In the genomic region with DNA sequence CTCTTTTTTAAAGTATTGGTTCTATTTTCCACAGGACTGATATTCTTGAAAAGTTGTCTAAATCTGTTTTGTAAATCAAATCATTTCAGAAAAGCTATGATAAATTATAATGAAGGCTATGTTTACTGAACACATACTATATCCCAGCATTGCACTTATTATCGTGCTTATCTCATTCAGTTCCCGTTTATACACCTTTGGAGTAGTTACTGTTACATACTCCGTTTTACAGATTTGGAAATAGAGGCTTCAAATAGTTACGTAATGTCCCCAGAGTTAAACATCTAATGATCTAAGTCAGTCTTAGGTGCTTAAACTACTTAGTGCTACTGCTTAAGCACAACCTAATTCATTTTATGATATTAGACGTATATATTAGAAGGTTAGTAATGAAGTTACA, we compare ENCODE assay signal across 1 cellular context.
TF ChIP-seq lines count a peak whose summit lies in the region.

No MANE protein-coding gene starts in this region.

TF ChIP-seq in K562, 482 proteins besides CTCF, POLR2A, EP300 and RAD21 (continued from another document):
- TF ChIP-seq CHD7 (IDR thresholded peaks at IDR 0.05; ENCODE audit: low read depth, low read length) (no peak), MAZ (CRISPR knock-in tag; conservative IDR thresholded peaks at IDR 0.05 in 1 of 2, IDR thresholded peaks at IDR 0.05 in 1 of 2) (0 out of 4 replicates have a peak, but pooled peaks of 1 of the 2 experiments have one; percentile 33), XRCC3 (IDR thresholded peaks at IDR 0.05) (0 out of 2 replicates have a peak, but pooled peaks have one; percentile 50), OTX1 (CRISPR knock-in tag; IDR thresholded peaks at IDR 0.05) (no peak), FOXK2 (conservative IDR thresholded peaks at IDR 0.05 in 1 of 2, IDR thresholded peaks at IDR 0.05 in 1 of 2; ENCODE audit: low read depth in 2 of 2) (no peak), KDM4B (IDR thresholded peaks at IDR 0.05; ENCODE audit: borderline replicate concordance in 2 of 2, low read depth in 1 of 2) (peak in 1 of 2 experiments; percentile 84; a peak in 1 of 4 replicates), CSDE1 (IDR thresholded peaks at IDR 0.05) (0 out of 4 replicates have a peak, but pooled peaks of 1 of the 2 experiments have one; percentile 20), NCOA2 (IDR thresholded peaks at IDR 0.05; ENCODE audit: partially characterized antibody in 2 of 2) (peak in 1 of 2 experiments; percentile 34), MTA2 (IDR thresholded peaks at IDR 0.05; ENCODE audit: low read depth) (0 out of 2 replicates have a peak, but pooled peaks have one; percentile 10), STAT5B (CRISPR knock-in tag; IDR thresholded peaks at IDR 0.05) (no peak), CREB3L1 (IDR thresholded peaks at IDR 0.05; ENCODE audit: borderline replicate concordance, low read depth) (0 out of 2 replicates have a peak, but pooled peaks have one; percentile 16), CEBPG (CRISPR knock-in tag; IDR thresholded peaks at IDR 0.05) (no peak), CEBPG (tag; conservative IDR thresholded peaks at IDR 0.05 in 1 of 2, IDR thresholded peaks at IDR 0.05 in 1 of 2) (peak; percentile 38), EP400 (IDR thresholded peaks at IDR 0.05) (no peak), KDM1A (IDR thresholded peaks at IDR 0.05) (peak in 1 of 2 experiments; percentile 4; a peak in 1 of 4 replicates), ZBTB43 (CRISPR knock-in tag; IDR thresholded peaks at IDR 0.05) (peak; percentile 64), CEBPB (tag; IDR thresholded peaks at IDR 0.05) (peak; percentile 80), ZKSCAN1 (IDR thresholded peaks at IDR 0.05; ENCODE audit: low read depth, low read length) (no peak), SNIP1 (IDR thresholded peaks at IDR 0.05; ENCODE audit: low read depth) (no peak)
- TF ChIP-seq, protein P1, sequence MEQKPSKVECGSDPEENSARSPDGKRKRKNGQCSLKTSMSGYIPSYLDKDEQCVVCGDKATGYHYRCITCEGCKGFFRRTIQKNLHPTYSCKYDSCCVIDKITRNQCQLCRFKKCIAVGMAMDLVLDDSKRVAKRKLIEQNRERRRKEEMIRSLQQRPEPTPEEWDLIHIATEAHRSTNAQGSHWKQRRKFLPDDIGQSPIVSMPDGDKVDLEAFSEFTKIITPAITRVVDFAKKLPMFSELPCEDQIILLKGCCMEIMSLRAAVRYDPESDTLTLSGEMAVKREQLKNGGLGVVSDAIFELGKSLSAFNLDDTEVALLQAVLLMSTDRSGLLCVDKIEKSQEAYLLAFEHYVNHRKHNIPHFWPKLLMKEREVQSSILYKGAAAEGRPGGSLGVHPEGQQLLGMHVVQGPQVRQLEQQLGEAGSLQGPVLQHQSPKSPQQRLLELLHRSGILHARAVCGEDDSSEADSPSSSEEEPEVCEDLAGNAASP (IDR thresholded peaks at IDR 0.05), result peak; percentile 35; the same call in 1 of the 2 replicates
